ENCODE assay signal across 8 cellular contexts in genomic region chr11:3942160-3942955, GRCh38.
DNase-seq lines count a peak whose midpoint lies in the region; ATAC-seq and TF ChIP-seq lines count a peak whose summit lies in the region.

No MANE protein-coding gene starts in this region.

- ATAC-seq in left lobe of liver (peak; percentile 91), GM21381 (IDR thresholded peaks at IDR 0.05; ENCODE audit: unreplicated experiment) (no peak)

- H3K4me1 Mint-ChIP-seq in activated naive CD4-positive, alpha-beta T cell treated with anti-CD3 and anti-CD28 coated beads, Interleukin-2, amount 50 U/mL, for 24 hours = peaks cover 86% of the 10 kb centered on the region

- H3K9me3 ChIP-seq in Peyer's patch (no peaks in the 10 kb centered on the region), uterus (no peaks in the 10 kb centered on the region)

- H3K9me3 Mint-ChIP-seq in activated naive CD4-positive, alpha-beta T cell treated with anti-CD3 and anti-CD28 coated beads, Interleukin-2, amount 50 U/mL, for 24 hours = peaks cover 8% of the 10 kb centered on the region

- peak overlapping the region; percentile 15 to 53 (median 36) for H3K27ac ChIP-seq in Peyer's patch
- H3K27ac ChIP-seq in uterus = peak overlapping the region; percentile 82 to 91

- peaks cover 15% of the 10 kb centered on the region for H3K36me3 Mint-ChIP-seq in activated naive CD4-positive, alpha-beta T cell treated with anti-CD3 and anti-CD28 coated beads, Interleukin-2, amount 50 U/mL, for 24 hours

- intact Hi-C loops in uterus (cut with DNase I; ENCODE audit: low total_unique reads) = no loop called here

- no peaks in the 10 kb centered on the region for H3K27me3 Mint-ChIP-seq in activated naive CD4-positive, alpha-beta T cell treated with anti-CD3 and anti-CD28 coated beads, Interleukin-2, amount 50 U/mL, for 24 hours

- TF ChIP-seq POLR2A in Peyer's patch (IDR thresholded peaks at IDR 0.05) (no peak), uterus (IDR thresholded peaks at IDR 0.05) (no peak)

- peak overlapping the region; percentile 60 for H3K4me3 Mint-ChIP-seq in activated naive CD4-positive, alpha-beta T cell treated with anti-CD3 and anti-CD28 coated beads, Interleukin-2, amount 50 U/mL, for 24 hours

- no peak overlapping the region for H3K4me3 ChIP-seq in Peyer's patch
- no peak overlapping the region for H3K4me3 ChIP-seq in uterus

- H3K36me3 ChIP-seq in Peyer's patch = no peaks in the 10 kb centered on the region
- H3K36me3 ChIP-seq in uterus = no peaks in the 10 kb centered on the region

- DNase-seq in activated naive CD4-positive, alpha-beta T cell treated with anti-CD3 and anti-CD28 coated beads, Interleukin-2, amount 50 U/mL, for 16 hours = no peak
- DNase-seq in Peyer's patch (no peak), left lobe of liver (ENCODE audit: low spot score) (peak; percentile 55), uterus (no peak), SW480 (ENCODE audit: low spot score) (no peak), Ammon's horn (ENCODE audit: low spot score) (no peak)

- H3K27me3 ChIP-seq in Peyer's patch (no peaks in the 10 kb centered on the region), uterus (no peaks in the 10 kb centered on the region)

- peak in 2 of 6 experiments; percentile 12 to 17 for TF ChIP-seq CTCF in Peyer's patch (IDR thresholded peaks at IDR 0.05)
- TF ChIP-seq CTCF in uterus (IDR thresholded peaks at IDR 0.05) = no peak

- H3K27ac Mint-ChIP-seq in activated naive CD4-positive, alpha-beta T cell treated with anti-CD3 and anti-CD28 coated beads, Interleukin-2, amount 50 U/mL, for 24 hours = peak overlapping the region; percentile 96

- H3K4me1 ChIP-seq in Peyer's patch = peaks cover 0 to 35% (median 15%) of the 10 kb centered on the region in 4 donors
- peaks cover 11 to 24% of the 10 kb centered on the region in 2 donors for H3K4me1 ChIP-seq in uterus
